In the genomic region with DNA sequence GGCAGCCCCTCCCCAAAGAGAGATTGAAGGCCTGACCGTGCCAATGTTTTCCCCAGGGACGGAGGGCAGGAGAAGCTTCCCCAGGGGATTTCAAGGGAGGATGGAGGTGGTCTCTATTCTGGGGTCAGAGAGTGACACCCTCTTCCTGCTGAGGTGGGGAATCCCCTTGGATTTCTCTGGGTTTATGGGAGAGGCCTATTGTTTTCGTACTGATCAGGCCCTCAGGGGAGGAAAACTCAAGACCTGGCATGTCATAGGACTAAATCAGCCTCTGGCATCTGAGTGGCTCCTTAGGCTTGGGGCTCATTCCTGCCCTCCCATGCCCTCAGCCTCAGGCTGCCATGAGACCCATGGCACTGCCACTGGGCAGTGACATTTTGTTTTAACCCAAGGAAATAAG, we compare ENCODE assay signal across 10 cellular contexts. TPM values are rescaled to one million over a fixed set of nuclear protein-coding genes. Genes with fewer than 3 reads are reported as not detected.
DNase-seq lines count a peak whose midpoint lies in the region; ATAC-seq and TF ChIP-seq lines count a peak whose summit lies in the region.
"Had no signal": no experiment of that assay in that cellular context is flagged by ENCODE, and none has a peak within 500 bp of the region (broad histone marks: within the 10 kb centered on the region; RNA-seq: fewer than 3 reads in every experiment).

No MANE protein-coding gene starts in this region.

- H3K27me3 ChIP-seq in Caco-2 (replicated peaks; ENCODE audit: control insufficient read depth, insufficient read depth, low read length) = no peaks in the 10 kb centered on the region
- no peaks in the 10 kb centered on the region for H3K27me3 ChIP-seq in SJSA1 (replicated peaks)
- H3K27me3 ChIP-seq in right atrium auricular region = no peaks in the 10 kb centered on the region
- H3K27me3 ChIP-seq in sigmoid colon = no peaks in the 10 kb centered on the region

- H3K27me3 Mint-ChIP-seq in Caco-2 (ENCODE audit: insufficient read depth, unreplicated experiment) = no peaks in the 10 kb centered on the region
- no peaks in the 10 kb centered on the region for H3K27me3 Mint-ChIP-seq in activated naive CD8-positive, alpha-beta T cell treated with anti-CD3 and anti-CD28 coated beads, Interleukin-2, amount 50 U/mL, for 24 hours
- H3K27me3 Mint-ChIP-seq in activated CD4-positive, alpha-beta T cell treated with anti-CD3 and anti-CD28 coated beads for 36 hours = no peaks in the 10 kb centered on the region
- no peaks in the 10 kb centered on the region; the same call in 1 of the 2 replicates for H3K27me3 Mint-ChIP-seq in WTC11 (ENCODE audit: low read depth)
- H3K27me3 Mint-ChIP-seq: CD4-positive, alpha-beta T cell had no signal

- H3K27ac Mint-ChIP-seq in Caco-2 (ENCODE audit: unreplicated experiment) = peak overlapping the region; percentile 85
- H3K27ac Mint-ChIP-seq in activated naive CD8-positive, alpha-beta T cell treated with anti-CD3 and anti-CD28 coated beads, Interleukin-2, amount 50 U/mL, for 24 hours = no peak overlapping the region
- no peak overlapping the region for H3K27ac Mint-ChIP-seq in activated CD4-positive, alpha-beta T cell treated with anti-CD3 and anti-CD28 coated beads for 36 hours
- no peak overlapping the region for H3K27ac Mint-ChIP-seq in WTC11
- H3K27ac Mint-ChIP-seq: activated T-helper 2 cell treated with anti-CD3 and anti-CD28 coated beads, Interferon-gamma antibody, Interleukin-2, Interleukin-4, amounts not matched to agents 10 μg/mL and 5 μg/mL and 100 μg/mL, durations not matched to agents 14 hours and 24 hours and 36 hours had no signal

- H3K27ac ChIP-seq in SJSA1 = peak overlapping the region; percentile 49
- peak overlapping the region; percentile 43 to 67 for H3K27ac ChIP-seq in right atrium auricular region
- H3K27ac ChIP-seq in sigmoid colon = peak overlapping the region; percentile 61 to 71 (median 66)

- peaks cover 8% of the 10 kb centered on the region for H3K9me3 Mint-ChIP-seq in Caco-2 (ENCODE audit: unreplicated experiment)
- H3K9me3 Mint-ChIP-seq in activated naive CD8-positive, alpha-beta T cell treated with anti-CD3 and anti-CD28 coated beads, Interleukin-2, amount 50 U/mL, for 24 hours = no peaks in the 10 kb centered on the region
- no peaks in the 10 kb centered on the region for H3K9me3 Mint-ChIP-seq in activated CD4-positive, alpha-beta T cell treated with anti-CD3 and anti-CD28 coated beads for 36 hours (ENCODE audit: low read depth)
- H3K9me3 Mint-ChIP-seq in WTC11 = peaks cover 10% of the 10 kb centered on the region
- H3K9me3 Mint-ChIP-seq: activated T-helper 2 cell treated with anti-CD3 and anti-CD28 coated beads, Interferon-gamma antibody, Interleukin-2, Interleukin-4, amounts not matched to agents 10 μg/mL and 5 μg/mL and 100 μg/mL, durations not matched to agents 14 hours and 24 hours and 36 hours; CD4-positive, alpha-beta T cell had no signal

- H3K4me1 ChIP-seq in Caco-2 (peaks cover 38% of the 10 kb centered on the region), SJSA1 (replicated peaks) (peaks cover 26% of the 10 kb centered on the region), right atrium auricular region (peaks cover 0 to 39% of the 10 kb centered on the region in 2 donors), sigmoid colon (peaks cover 0 to 56% (median 47%) of the 10 kb centered on the region in 4 donors)

- peaks cover 8% of the 10 kb centered on the region for H3K36me3 Mint-ChIP-seq in Caco-2 (ENCODE audit: insufficient read depth, unreplicated experiment)
- peaks cover 16% of the 10 kb centered on the region for H3K36me3 Mint-ChIP-seq in activated naive CD8-positive, alpha-beta T cell treated with anti-CD3 and anti-CD28 coated beads, Interleukin-2, amount 50 U/mL, for 24 hours (ENCODE audit: low read depth)
- peaks cover 24% of the 10 kb centered on the region for H3K36me3 Mint-ChIP-seq in activated CD4-positive, alpha-beta T cell treated with anti-CD3 and anti-CD28 coated beads for 36 hours (ENCODE audit: low read depth)
- peaks cover 6% of the 10 kb centered on the region; the same call in 1 of the 2 replicates for H3K36me3 Mint-ChIP-seq in WTC11

- ATAC-seq in activated naive CD8-positive, alpha-beta T cell treated with anti-CD3 and anti-CD28 coated beads, Interleukin-2, amount 50 U/mL, for 24 hours = no peak
- no peak for ATAC-seq in activated CD4-positive, alpha-beta T cell treated with anti-CD3 and anti-CD28 coated beads for 36 hours
- ATAC-seq in WTC11 = no peak

- CTCF ChIA-PET in Caco-2 (lab: Charles Lee) = interaction anchor here (1.0 kb wide), 1 partner anchor 24 kb away, joined by 5 read pairs; no protein-coding TSS in a partner anchor
- CTCF ChIA-PET in activated CD4-positive, alpha-beta T cell treated with anti-CD3 and anti-CD28 coated beads for 36 hours (lab: Charles Lee) = no interaction called here
- CTCF ChIA-PET in WTC11 (lab: Charles Lee) = interaction anchor here (0.9 kb wide), 2 partner anchors 13 to 55 kb away, joined by 3 read pairs; no protein-coding TSS in a partner anchor

- TF ChIP-seq EP300 in sigmoid colon (IDR thresholded peaks at IDR 0.05) = no peak

- no peak for DNase-seq in Caco-2
- peak in 1 of 2 experiments; percentile 61 for DNase-seq in SJSA1 (ENCODE audit: low read depth in 1 of 2, low spot score in 2 of 2)
- DNase-seq in right atrium auricular region (ENCODE audit: low spot score) = no peak
- no peak for DNase-seq in sigmoid colon
- no peak for DNase-seq in activated naive CD8-positive, alpha-beta T cell treated with anti-CD3 and anti-CD28 coated beads, Interleukin-2, amount 50 U/mL, for 24 hours
- DNase-seq in activated CD4-positive, alpha-beta T cell treated with anti-CD3 and anti-CD28 coated beads for 36 hours = no peak
- no peak for DNase-seq in NCI-H69 (lab: John Stamatoyannopoulos, UW)
- DNase-seq in WTC11 (ENCODE audit: low spot score) = no peak
- DNase-seq: CD4-positive, alpha-beta T cell had no signal

- WGBS in sigmoid colon, 2 donors = 51 to 53% methylated on average over 3 of the region's 3 CpGs

- H3K36me3 ChIP-seq in Caco-2 (ENCODE audit: control insufficient read depth, insufficient read depth, low read length) = no peaks in the 10 kb centered on the region
- no peaks in the 10 kb centered on the region; the same call in 1 of the 2 replicates for H3K36me3 ChIP-seq in SJSA1
- no peaks in the 10 kb centered on the region for H3K36me3 ChIP-seq in right atrium auricular region
- peaks cover 0 to 6% (median 0%) of the 10 kb centered on the region in 4 donors for H3K36me3 ChIP-seq in sigmoid colon

- H3K4me3 Mint-ChIP-seq in Caco-2 (ENCODE audit: unreplicated experiment) (no peak overlapping the region), WTC11 (no peak overlapping the region)
- H3K4me3 Mint-ChIP-seq in activated naive CD8-positive, alpha-beta T cell treated with anti-CD3 and anti-CD28 coated beads, Interleukin-2, amount 50 U/mL, for 24 hours = no peak overlapping the region
- no peak overlapping the region for H3K4me3 Mint-ChIP-seq in activated CD4-positive, alpha-beta T cell treated with anti-CD3 and anti-CD28 coated beads for 36 hours

- TF ChIP-seq CTCF in Caco-2 (IDR thresholded peaks at IDR 0.05; ENCODE audit: insufficient read depth in 1 of 2, low read depth in 1 of 2, low read length in 1 of 2, severe bottlenecking in 1 of 2, unreplicated experiment in 1 of 2) (no peak), right atrium auricular region (IDR thresholded peaks at IDR 0.05) (no peak), sigmoid colon (IDR thresholded peaks at IDR 0.05) (no peak), WTC11 (IDR thresholded peaks at IDR 0.05) (no peak)

- H3K4me3 ChIP-seq in Caco-2 (ENCODE audit: low read depth, low read length) (no peak overlapping the region), SJSA1 (no peak overlapping the region), right atrium auricular region (no peak overlapping the region), sigmoid colon (no peak overlapping the region)

- POLR2A ChIA-PET in Caco-2 (lab: Charles Lee) = no interaction called here
- POLR2A ChIA-PET in activated CD4-positive, alpha-beta T cell treated with anti-CD3 and anti-CD28 coated beads for 36 hours (lab: Charles Lee) = no interaction called here
- POLR2A ChIA-PET in WTC11 (lab: Charles Lee) = no interaction called here

- intact Hi-C loops in Caco-2 (cut with micrococcal nuclease; ENCODE audit: unreplicated experiment) (loop anchor here (2.0 kb wide), 1 partner anchor 25 kb away; no protein-coding TSS in a partner anchor), sigmoid colon (cut with DNase I) (no loop called here)
- intact Hi-C loops in activated CD4-positive, alpha-beta T cell treated with anti-CD3 and anti-CD28 coated beads for 36 hours (cut with DNase I, micrococcal nuclease) = no loop called here

- H3K9me3 ChIP-seq in Caco-2 (no peaks in the 10 kb centered on the region), SJSA1 (replicated peaks) (no peaks in the 10 kb centered on the region; the same call in 1 of the 2 replicates), right atrium auricular region (no peaks in the 10 kb centered on the region), sigmoid colon (no peaks in the 10 kb centered on the region)

- BruUV-seq in Caco-2 (replicated peaks; lab: Mats Ljungman, UMichigan) = no TSS peak

- peaks cover 24% of the 10 kb centered on the region for H3K4me1 Mint-ChIP-seq in Caco-2 (ENCODE audit: low read depth, unreplicated experiment)
- H3K4me1 Mint-ChIP-seq in activated naive CD8-positive, alpha-beta T cell treated with anti-CD3 and anti-CD28 coated beads, Interleukin-2, amount 50 U/mL, for 24 hours = peaks cover 61% of the 10 kb centered on the region
- peaks cover 53% of the 10 kb centered on the region for H3K4me1 Mint-ChIP-seq in activated CD4-positive, alpha-beta T cell treated with anti-CD3 and anti-CD28 coated beads for 36 hours
- peaks cover 29% of the 10 kb centered on the region for H3K4me1 Mint-ChIP-seq in WTC11

- no peak for TF ChIP-seq POLR2A in sigmoid colon (IDR thresholded peaks at IDR 0.05)

TF ChIP-seq in WTC11, 78 proteins besides CTCF, POLR2A, EP300 and RAD21:
- TF ChIP-seq ETV6 (CRISPR knock-in tag; IDR thresholded peaks at IDR 0.05) (no peak), ZNF219 (CRISPR knock-in tag; IDR thresholded peaks at IDR 0.05; ENCODE audit: borderline replicate concordance) (no peak), FOXJ3 (CRISPR knock-in tag; IDR thresholded peaks at IDR 0.05; ENCODE audit: borderline replicate concordance) (no peak), MXD4 (CRISPR knock-in tag; IDR thresholded peaks at IDR 0.05; ENCODE audit: borderline replicate concordance) (no peak), CBFB (CRISPR knock-in tag; IDR thresholded peaks at IDR 0.05; ENCODE audit: low read depth) (no peak), TP53 (CRISPR knock-in tag; IDR thresholded peaks at IDR 0.05) (no peak)
TF ChIP-seq in WTC11: peak in this region for 0.

RNA-seq across cellular contexts. Expression of gene IRF1, which starts 44.6 kb away (rescaled TPM):
- total RNA-seq in Caco-2 (2022) (16.0 and 16.8 TPM in 2 replicates), right atrium auricular region (10 to 100 TPM; 10.1 to 15.8 TPM), sigmoid colon (100 to 1,000 TPM in 1 of 4 donors, 10 to 100 TPM in 3; 15.3 to 124 (median 22.7) TPM), WTC11 (2021) (8.8 to 9.8 TPM (median 9.4 TPM) in 3 replicates)
- 16.0 and 18.4 TPM in 2 replicates for total RNA-seq in SJSA1 (2014; rRNA removed; shearing (Covaris generic))
- polyA plus RNA-seq in sigmoid colon = 100 to 1,000 TPM in 1 of 3 donors, 10 to 100 TPM in 2; 37.2 to 169 (median 70.5) TPM
- total RNA-seq in activated CD4-positive, alpha-beta T cell treated with anti-CD3 and anti-CD28 coated beads for 36 hours = 100 to 1,000 TPM; 121 to 130 TPM
